8 cellular contexts compared by ENCODE assay signal in genomic region chr2:70647873-70648481, GRCh38.
DNase-seq lines count a peak whose midpoint lies in the region; ATAC-seq lines count a peak whose summit lies in the region.

No MANE protein-coding gene starts in this region.

- H3K36me3 Mint-ChIP-seq in activated CD4-positive, alpha-beta memory T cell treated with anti-CD3 and anti-CD28 coated beads for 36 hours: no peaks in the 10 kb centered on the region
- H3K36me3 Mint-ChIP-seq in effector memory CD8-positive, alpha-beta T cell (ENCODE audit: insufficient read depth): peaks cover 4% of the 10 kb centered on the region

- ATAC-seq in HG03066 (IDR thresholded peaks at IDR 0.05; ENCODE audit: low read depth, unreplicated experiment) (peak; percentile 76), GM21447 (IDR thresholded peaks at IDR 0.05; ENCODE audit: unreplicated experiment) (no peak)
- peak; percentile 74 for ATAC-seq in effector memory CD8-positive, alpha-beta T cell (replicated peaks)

- CTCF ChIA-PET in activated CD4-positive, alpha-beta memory T cell treated with anti-CD3 and anti-CD28 coated beads for 36 hours (lab: Charles Lee): interaction anchor here (0.7 to 7.4 kb wide), 11 partner anchors 9 to 345 kb away, joined by 3 to 99 read pairs (median 4); partner anchors contain the start of gene FAM136A

- intact Hi-C loops in activated CD4-positive, alpha-beta memory T cell treated with anti-CD3 and anti-CD28 coated beads for 36 hours (cut with micrococcal nuclease): loop anchor here (1.0 to 5.0 kb wide), 4 partner anchors 31 to 344 kb away; partner anchors contain the start of gene TGFA

- no peaks in the 10 kb centered on the region for H3K9me3 Mint-ChIP-seq in activated CD4-positive, alpha-beta memory T cell treated with anti-CD3 and anti-CD28 coated beads for 36 hours
- H3K9me3 Mint-ChIP-seq in effector memory CD8-positive, alpha-beta T cell: no peaks in the 10 kb centered on the region

- H3K27me3 Mint-ChIP-seq in activated CD4-positive, alpha-beta memory T cell treated with anti-CD3 and anti-CD28 coated beads for 36 hours: no peaks in the 10 kb centered on the region
- peaks cover 3 to 14% of the 10 kb centered on the region in 2 donors for H3K27me3 Mint-ChIP-seq in effector memory CD8-positive, alpha-beta T cell

- POLR2A ChIA-PET in activated CD4-positive, alpha-beta memory T cell treated with anti-CD3 and anti-CD28 coated beads for 36 hours (lab: Charles Lee): no interaction called here

- H3K4me1 Mint-ChIP-seq in activated CD4-positive, alpha-beta memory T cell treated with anti-CD3 and anti-CD28 coated beads for 36 hours (ENCODE audit: low read depth): no peaks in the 10 kb centered on the region
- no peaks in the 10 kb centered on the region for H3K4me1 Mint-ChIP-seq in effector memory CD8-positive, alpha-beta T cell (ENCODE audit: low read depth in 2 of 2)

- in situ Hi-C loops in G401 (cut with HindIII; ENCODE audit: low sequenced_read_pairs): no loop called here

- DNase-seq in G401 (ENCODE audit: low spot score) (peak; percentile 70), NCI-H748 (lab: John Stamatoyannopoulos, UW; ENCODE audit: unreplicated experiment) (peak; percentile 50), middle frontal gyrus (ENCODE audit: extremely low spot score, low spot score) (peak; percentile 21)
- DNase-seq in activated CD4-positive, alpha-beta memory T cell treated with anti-CD3 and anti-CD28 coated beads for 36 hours: peak; percentile 83
- DNase-seq in effector memory CD8-positive, alpha-beta T cell: peak; percentile 54 to 76 (median 60)
- peak; percentile 86 for DNase-seq in stimulated activated CD8-positive, alpha-beta memory T cell treated with anti-CD3 and anti-CD28 coated beads, Interleukin-4, amount 100 ng/mL, for 48 hours

- no peak overlapping the region for H3K27ac Mint-ChIP-seq in activated CD4-positive, alpha-beta memory T cell treated with anti-CD3 and anti-CD28 coated beads for 36 hours
- H3K27ac Mint-ChIP-seq in effector memory CD8-positive, alpha-beta T cell: peak overlapping the region in 1 of 2 donors; percentile 38

- no peak overlapping the region for H3K4me3 Mint-ChIP-seq in activated CD4-positive, alpha-beta memory T cell treated with anti-CD3 and anti-CD28 coated beads for 36 hours
- H3K4me3 Mint-ChIP-seq in effector memory CD8-positive, alpha-beta T cell: no peak overlapping the region

Comparison
In these comparisons a context has a peak if more than half of its experiments do, and no peak if none do; other contexts are left out.
1. DNase-seq: peak in every context shown above with its lines; median percentile 86 in stimulated activated CD8-positive, alpha-beta memory T cell treated with anti-CD3 and anti-CD28 coated beads, Interleukin-4, amount 100 ng/mL, for 48 hours; 83 in activated CD4-positive, alpha-beta memory T cell treated with anti-CD3 and anti-CD28 coated beads for 36 hours; 70 in G401; 60 in effector memory CD8-positive, alpha-beta T cell; 50 in NCI-H748; 21 in middle frontal gyrus.